In genomic region chr5:43154424-43154823, GRCh38 we compare ENCODE assay signal across 30 cellular contexts. TPM values are rescaled to one million over a fixed set of nuclear protein-coding genes. Genes with fewer than 3 reads are reported as not detected.
"Had no signal": no experiment of that assay in that cellular context is flagged by ENCODE, and none has a peak within 500 bp of the region (broad histone marks: within the 10 kb centered on the region; RNA-seq: fewer than 3 reads in every experiment).

No MANE protein-coding gene starts in this region.

- H3K9me3 ChIP-seq: colonic mucosa, ovary, sigmoid colon, stomach, thyroid gland, upper lobe of left lung, vagina had no signal

- H3K4me2 ChIP-seq: hepatocyte, smooth muscle cell had no signal

- H3K27me3 ChIP-seq: colonic mucosa, hepatocyte, ovary, sigmoid colon, stomach, thyroid gland, upper lobe of left lung, vagina had no signal

- H3K4me1 ChIP-seq: colonic mucosa, vagina had no signal

- H3K36me3 ChIP-seq: colonic mucosa, ovary, thyroid gland, vagina had no signal

- H3K4me3 ChIP-seq: colonic mucosa, hepatocyte, ovary, sigmoid colon, smooth muscle cell, stomach, thyroid gland, upper lobe of left lung, vagina had no signal

- DNase-seq: activated CD4-positive, alpha-beta memory T cell treated with anti-CD3 and anti-CD28 coated beads, Interleukin-2, amount 10 ng/mL, durations not matched to agents 7 days and 5 days; activated CD4-positive, alpha-beta T cell treated with anti-CD3 and anti-CD28 coated beads for 1 hour; activated CD4-positive, alpha-beta T cell treated with anti-CD3 and anti-CD28 coated beads, Interleukin-2, amount 10 ng/mL, durations not matched to agents 7 days and 5 days; activated CD8-positive, alpha-beta memory T cell treated with anti-CD3 and anti-CD28 coated beads, Interleukin-2, amount 50 U/mL, for 48 hours; activated naive CD4-positive, alpha-beta T cell; activated T-cell treated with anti-CD3 and anti-CD28 coated beads, Interleukin-2, amount 50 U/mL, for 4 hours; colonic mucosa; effector CD8-positive, alpha-beta T cell; glutamatergic neuron; left colon; mammary epithelial cell; naive thymus-derived CD4-positive, alpha-beta T cell; ovary; sigmoid colon; stimulated activated CD4-positive, alpha-beta T cell treated with anti-CD3 and anti-CD28 coated beads, Interleukin-1b, Interleukin-23, amount 100 ng/mL, for 48 hours; stimulated activated CD4-positive, alpha-beta T cell treated with anti-CD3 and anti-CD28 coated beads, Interleukin-4, amount 100 ng/mL, for 4 hours; stimulated activated CD8-positive, alpha-beta memory T cell treated with anti-CD3 and anti-CD28 coated beads, Interleukin-4, amount 100 ng/mL, for 48 hours; stimulated activated naive B cell treated with anti-CD40 and anti-IgM and Interleukin-4, amounts not matched to agents 10 μg/mL and 1 μg/mL and 100 μg/mL, for 72 hours; stomach; T-helper 9 cell; thyroid gland; upper lobe of left lung had no signal

- H3K27ac ChIP-seq: colonic mucosa, epithelial cell of prostate, hepatocyte, ovary, sigmoid colon, stomach, thyroid gland, upper lobe of left lung, vagina had no signal

- H2AFZ ChIP-seq: hepatocyte had no signal

- ATAC-seq: activated naive CD4-positive, alpha-beta T cell treated with anti-CD3 and anti-CD28 coated beads, Interleukin-2, amount 50 U/mL, for 72 hours; activated T-cell treated with anti-CD3 and anti-CD28 coated beads, Interleukin-2, amount 50 U/mL, for 4 hours; left colon; naive thymus-derived CD4-positive, alpha-beta T cell; stimulated activated naive B cell treated with anti-CD40 and anti-IgM and Interleukin-4, amounts not matched to agents 10 μg/mL and 1 μg/mL and 100 μg/mL, for 72 hours; WTC11 had no signal

RNA-seq across cellular contexts. Expression of gene NIM1K, which starts 37.6 kb away (rescaled TPM):
- total RNA-seq: bronchial epithelial cell, hepatocyte, liver, vagina had no signal
